2 cellular contexts compared by ENCODE assay signal in genomic region chr14:68797180-68797670, GRCh38.
A peak's percentile ranks its signal among the peaks of the same experiment; 100 is the strongest.
TF ChIP-seq lines count a peak whose summit lies in the region.

No MANE protein-coding gene starts in this region.

TF ChIP-seq in H1, 55 proteins besides CTCF, POLR2A, EP300 and RAD21 (continues in another document):
- TF ChIP-seq SP1 (IDR thresholded peaks at IDR 0.05; ENCODE audit: low read depth, low read length) (0 out of 2 replicates have a peak, but pooled peaks have one; percentile 32), RXRA (IDR thresholded peaks at IDR 0.05; ENCODE audit: insufficient read depth, low read depth, low read length) (no peak), CBX8 (IDR thresholded peaks at IDR 0.05; ENCODE audit: borderline replicate concordance, low read depth, low read length) (no peak), KDM4A (IDR thresholded peaks at IDR 0.05; ENCODE audit: low read depth, low read length, severe bottlenecking) (no peak), SIN3A (conservative IDR thresholded peaks at IDR 0.05 in 1 of 2, IDR thresholded peaks at IDR 0.05 in 1 of 2; ENCODE audit: low read depth in 1 of 2, low read length in 2 of 2) (0 out of 4 replicates have a peak, but pooled peaks of 1 of the 2 experiments have one; percentile 43), ASH2L (IDR thresholded peaks at IDR 0.05; ENCODE audit: low read length) (no peak), CHD7 (IDR thresholded peaks at IDR 0.05; ENCODE audit: insufficient replicate concordance, low read length) (no peak), KDM5A (IDR thresholded peaks at IDR 0.05; ENCODE audit: low read length) (no peak), BRCA1 (IDR thresholded peaks at IDR 0.05; ENCODE audit: low read depth, low read length) (no peak), TCF12 (IDR thresholded peaks at IDR 0.05; ENCODE audit: low read depth, low read length) (no peak), SUZ12 (IDR thresholded peaks at IDR 0.05; ENCODE audit: low read length) (no peak), RBBP5 (IDR thresholded peaks at IDR 0.05; ENCODE audit: borderline replicate concordance, low read depth, low read length) (no peak), RFX5 (IDR thresholded peaks at IDR 0.05; ENCODE audit: borderline replicate concordance, low read depth, low read length) (no peak), JUN (IDR thresholded peaks at IDR 0.05; ENCODE audit: low read depth, low read length) (no peak), TBP (IDR thresholded peaks at IDR 0.05; ENCODE audit: low read depth, low read length) (0 out of 2 replicates have a peak, but pooled peaks have one; percentile 8), ATF3 (IDR thresholded peaks at IDR 0.05; ENCODE audit: insufficient read depth, low read depth, low read length) (no peak), SRF (IDR thresholded peaks at IDR 0.05; ENCODE audit: low read depth, low read length) (no peak), ZNF274 (IDR thresholded peaks at IDR 0.05; ENCODE audit: borderline replicate concordance, extremely low read depth, low read length) (no peak), JUND (IDR thresholded peaks at IDR 0.05; ENCODE audit: low read length) (no peak), KDM1A (IDR thresholded peaks at IDR 0.05; ENCODE audit: borderline replicate concordance, low read length) (peak; percentile 66; the same call in 1 of the 2 replicates)

TF ChIP-seq in HEK293T, 16 proteins besides CTCF, POLR2A, EP300 and RAD21:
- TF ChIP-seq FOXM1 (IDR thresholded peaks at IDR 0.05; ENCODE audit: borderline replicate concordance) = no peak
- no peak for TF ChIP-seq BHLHE40 (IDR thresholded peaks at IDR 0.05; ENCODE audit: borderline replicate concordance)
- no peak for TF ChIP-seq CTBP1 (IDR thresholded peaks at IDR 0.05; ENCODE audit: borderline replicate concordance)
- no peak for TF ChIP-seq L3MBTL2 (conservative IDR thresholded peaks at IDR 0.05)
- TF ChIP-seq HDGF (IDR thresholded peaks at IDR 0.05; ENCODE audit: borderline replicate concordance) = no peak
- no peak for TF ChIP-seq PKNOX1 (IDR thresholded peaks at IDR 0.05)
- no peak for TF ChIP-seq FOXA1 (IDR thresholded peaks at IDR 0.05)
- TF ChIP-seq ARNT (IDR thresholded peaks at IDR 0.05) = no peak
- no peak for TF ChIP-seq TARDBP (IDR thresholded peaks at IDR 0.05)
- TF ChIP-seq ELF4 (IDR thresholded peaks at IDR 0.05) = no peak
- TF ChIP-seq SP1 (IDR thresholded peaks at IDR 0.05) = no peak
- TF ChIP-seq NFRKB (IDR thresholded peaks at IDR 0.05) = no peak
- TF ChIP-seq ZNF384 (IDR thresholded peaks at IDR 0.05) = no peak
- TF ChIP-seq FOXK2 (IDR thresholded peaks at IDR 0.05) = no peak
- TF ChIP-seq SUZ12 (IDR thresholded peaks at IDR 0.05) = no peak
- TF ChIP-seq LEF1 (IDR thresholded peaks at IDR 0.05; ENCODE audit: borderline replicate concordance) = no peak
